ENCODE assay signal across 13 cellular contexts in the genomic region with DNA sequence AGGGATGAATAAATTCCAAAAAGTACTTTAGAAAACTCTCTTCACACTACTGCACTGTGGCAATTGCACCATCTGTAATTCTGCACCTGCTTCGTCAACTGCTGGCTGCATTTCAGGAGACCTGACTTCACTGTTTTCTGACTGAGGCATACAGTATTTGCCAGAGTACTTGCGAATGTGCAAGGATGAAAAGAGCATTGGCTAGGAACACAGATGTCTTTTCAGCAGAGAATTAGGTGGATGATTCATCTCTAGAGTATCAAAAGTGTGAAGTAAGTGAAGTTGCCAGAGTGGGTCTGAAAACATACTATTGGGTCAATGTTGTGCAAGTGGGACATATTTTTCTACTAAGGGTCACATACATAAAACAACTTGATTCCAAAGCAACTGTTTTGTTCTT.
DNase-seq lines count a peak whose midpoint lies in the region; ATAC-seq and TF ChIP-seq lines count a peak whose summit lies in the region.
"Had no signal": no experiment of that assay in that cellular context is flagged by ENCODE, and none has a peak within 500 bp of the region (broad histone marks: within the 10 kb centered on the region; RNA-seq: fewer than 3 reads in every experiment).

No MANE protein-coding gene starts in this region.

- H3K4me3 Mint-ChIP-seq in Caco-2 (ENCODE audit: unreplicated experiment): no peak overlapping the region
- H3K4me3 Mint-ChIP-seq: activated CD4-positive, alpha-beta T cell treated with anti-CD3 and anti-CD28 coated beads, Interleukin-2, amount 10 ng/mL, durations not matched to agents 7 days and 5 days had no signal

- H3K27me3 ChIP-seq in Caco-2 (replicated peaks; ENCODE audit: control insufficient read depth, insufficient read depth, low read length): no peaks in the 10 kb centered on the region
- H3K27me3 ChIP-seq: BLaER1 treated with 17β-estradiol and CSF1 and Interleukin-3, amounts not matched to agents 10 nM and 100 nM; suprapubic skin had no signal

- BruUV-seq in Caco-2 (replicated peaks; lab: Mats Ljungman, UMichigan): no TSS peak

- TF ChIP-seq CTCF in Caco-2 (IDR thresholded peaks at IDR 0.05; ENCODE audit: insufficient read depth in 1 of 2, low read depth in 1 of 2, low read length in 1 of 2, severe bottlenecking in 1 of 2, unreplicated experiment in 1 of 2) (no peak), epithelial cell of proximal tubule (conservative IDR thresholded peaks at IDR 0.05; ENCODE audit: low read depth, low read length) (no peak)

- H3K27me3 Mint-ChIP-seq in Caco-2 (ENCODE audit: insufficient read depth, unreplicated experiment): no peaks in the 10 kb centered on the region
- H3K27me3 Mint-ChIP-seq: activated CD4-positive, alpha-beta T cell treated with anti-CD3 and anti-CD28 coated beads, Interleukin-2, amount 10 ng/mL, durations not matched to agents 7 days and 5 days had no signal

- H3K9me3 ChIP-seq in Caco-2: no peaks in the 10 kb centered on the region
- H3K9me3 ChIP-seq: BLaER1 treated with 17β-estradiol and CSF1 and Interleukin-3, amounts not matched to agents 10 nM and 100 nM; suprapubic skin had no signal

- ATAC-seq in GM19467 (IDR thresholded peaks at IDR 0.05; ENCODE audit: unreplicated experiment) (no peak), HG03439 (IDR thresholded peaks at IDR 0.05; ENCODE audit: unreplicated experiment) (no peak), HG03378 (IDR thresholded peaks at IDR 0.05; ENCODE audit: unreplicated experiment) (no peak)

- intact Hi-C loops in Caco-2 (cut with micrococcal nuclease; ENCODE audit: unreplicated experiment): loop anchor here (10.0 kb wide), 1 partner anchor 639 kb away; the partner anchor contains the start of gene RAB30

- H3K36me3 Mint-ChIP-seq in Caco-2 (ENCODE audit: insufficient read depth, unreplicated experiment): peaks cover 18% of the 10 kb centered on the region

- H3K9me3 Mint-ChIP-seq in Caco-2 (ENCODE audit: unreplicated experiment): peaks cover 39% of the 10 kb centered on the region
- H3K9me3 Mint-ChIP-seq: activated CD4-positive, alpha-beta T cell treated with anti-CD3 and anti-CD28 coated beads, Interleukin-2, amount 10 ng/mL, durations not matched to agents 7 days and 5 days had no signal

- H3K4me3 ChIP-seq in Caco-2 (ENCODE audit: low read depth, low read length) (no peak overlapping the region), epithelial cell of proximal tubule (ENCODE audit: low read depth, low read length) (no peak overlapping the region)
- H3K4me3 ChIP-seq: BLaER1 treated with 17β-estradiol and CSF1 and Interleukin-3, amounts not matched to agents 10 nM and 100 nM; suprapubic skin had no signal

- CTCF ChIA-PET in Caco-2 (lab: Charles Lee): interaction anchor here (1.6 kb wide), 1 partner anchor 10 kb away, joined by 3 read pairs; no protein-coding TSS in a partner anchor

- no peaks in the 10 kb centered on the region for H3K36me3 ChIP-seq in Caco-2 (ENCODE audit: control insufficient read depth, insufficient read depth, low read length)
- H3K36me3 ChIP-seq: BLaER1 treated with 17β-estradiol and CSF1 and Interleukin-3, amounts not matched to agents 10 nM and 100 nM; suprapubic skin had no signal

- peaks cover 62% of the 10 kb centered on the region for H3K4me1 ChIP-seq in Caco-2
- H3K4me1 ChIP-seq: BLaER1 treated with 17β-estradiol and CSF1 and Interleukin-3, amounts not matched to agents 10 nM and 100 nM; suprapubic skin had no signal

- H3K4me1 Mint-ChIP-seq in Caco-2 (ENCODE audit: low read depth, unreplicated experiment): peaks cover 64% of the 10 kb centered on the region
- H3K4me1 Mint-ChIP-seq: activated CD4-positive, alpha-beta T cell treated with anti-CD3 and anti-CD28 coated beads, Interleukin-2, amount 10 ng/mL, durations not matched to agents 7 days and 5 days had no signal

- H3K27ac Mint-ChIP-seq in Caco-2 (ENCODE audit: unreplicated experiment): peak overlapping the region; percentile 69
- H3K27ac Mint-ChIP-seq: activated CD4-positive, alpha-beta T cell treated with anti-CD3 and anti-CD28 coated beads, Interleukin-2, amount 10 ng/mL, durations not matched to agents 7 days and 5 days had no signal

- POLR2A ChIA-PET in Caco-2 (lab: Charles Lee): no interaction called here

- no peak for DNase-seq in Caco-2
- peak; percentile 95 for DNase-seq in NCI-H460 (ENCODE audit: extremely low read depth, low read depth)
- peak; percentile 35 for DNase-seq in epithelial cell of proximal tubule (ENCODE audit: low read depth)
- DNase-seq in occipital lobe (lab: John Stamatoyannopoulos, UW): peak; percentile 68
- DNase-seq in dedifferentiated amniotic fluid mesenchymal stem cell (ENCODE audit: extremely low spot score): no peak
- DNase-seq: activated CD4-positive, alpha-beta T cell treated with anti-CD3 and anti-CD28 coated beads, Interleukin-2, amount 10 ng/mL, durations not matched to agents 7 days and 5 days; activated T-cell treated with anti-CD3 and anti-CD28 coated beads, Interleukin-2, amount 50 U/mL, for 48 hours; NCI-H2029 treated with DMSO at 0.1 percent for 48 hours had no signal

Comparison
In these comparisons a context has a peak if more than half of its experiments do, and no peak if none do; other contexts are left out.
1. DNase-seq: peak in NCI-H460 (single experiment), epithelial cell of proximal tubule (single experiment) and occipital lobe (single experiment); none in Caco-2 (0 of 2) and dedifferentiated amniotic fluid mesenchymal stem cell (single experiment).